ENCODE assay signal across 17 cellular contexts in the genomic region with DNA sequence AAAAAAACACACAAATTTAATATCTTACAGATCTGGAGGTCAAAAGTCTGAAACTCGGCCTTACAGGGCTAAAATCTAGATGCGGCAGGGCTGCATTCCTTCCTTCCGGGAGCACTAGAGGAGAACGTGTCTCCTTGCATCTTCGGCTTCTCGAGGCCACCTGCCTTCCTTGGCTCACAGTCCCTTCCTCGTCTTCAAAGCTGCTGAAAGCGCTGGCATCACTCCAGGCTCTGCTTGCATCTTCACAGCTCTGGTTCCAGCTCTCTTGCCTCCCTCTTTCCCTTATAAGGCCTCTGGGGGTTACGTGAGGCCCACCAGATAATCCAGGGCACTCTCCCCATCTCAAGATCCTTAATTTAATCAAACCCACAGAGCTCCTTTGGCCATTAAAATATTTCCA. TPM values are rescaled to one million over a fixed set of nuclear protein-coding genes. Genes with fewer than 3 reads are reported as not detected.
DNase-seq lines count a peak whose midpoint lies in the region; ATAC-seq and TF ChIP-seq lines count a peak whose summit lies in the region.
"Had no signal": no experiment of that assay in that cellular context is flagged by ENCODE, and none has a peak within 500 bp of the region (broad histone marks: within the 10 kb centered on the region; RNA-seq: fewer than 3 reads in every experiment).

No MANE protein-coding gene starts in this region.

- peaks cover 9% of the 10 kb centered on the region for H3K4me1 ChIP-seq in vagina
- H3K4me1 ChIP-seq: parathyroid adenoma had no signal

- H3K27me3 ChIP-seq in dorsolateral prefrontal cortex = no peaks in the 10 kb centered on the region
- H3K27me3 ChIP-seq in vagina = no peaks in the 10 kb centered on the region
- H3K27me3 ChIP-seq: spleen, stomach, uterus had no signal

- no peak for DNase-seq in stimulated activated naive CD8-positive, alpha-beta T cell treated with anti-CD3 and anti-CD28 coated beads, Interleukin-15, Interleukin-2, amounts not matched to agents 100 U/mL and 50 U/mL, for 24 hours
- DNase-seq in T-cell (no peak), dorsolateral prefrontal cortex (peak in 9 of 10 donors; percentile 29 to 76 (median 68)), vagina (ENCODE audit: extremely low spot score in 2 of 2) (no peak), NCI-H82 treated with DMSO at 0.1 percent for 48 hours (lab: John Stamatoyannopoulos, UW; ENCODE audit: unreplicated experiment) (no peak), chondrocyte (ENCODE audit: low spot score) (no peak), SHP77 treated with DMSO at 0.1 percent for 48 hours (lab: John Stamatoyannopoulos, UW) (no peak)
- DNase-seq: HFFc6, left cardiac atrium, mucosa of descending colon, NCI-H1048, SIG-M5, spleen, stomach, uterus had no signal

- H3K27ac ChIP-seq in dorsolateral prefrontal cortex = peak overlapping the region in 25 of 59 donors; percentile 6 to 93 (median 41)
- no peak overlapping the region for H3K27ac ChIP-seq in vagina
- H3K27ac ChIP-seq: parathyroid adenoma, stomach, uterus had no signal

- TF ChIP-seq CTCF in dorsolateral prefrontal cortex (IDR thresholded peaks at IDR 0.05 in 54 of 56, conservative IDR thresholded peaks at IDR 0.05 in 2 of 56; ENCODE audit: low read depth in 1 of 56, partially characterized antibody in 56 of 56) (no peak), vagina (IDR thresholded peaks at IDR 0.05) (no peak), chondrocyte (IDR thresholded peaks at IDR 0.05) (no peak)

- TF ChIP-seq POLR2A in vagina (IDR thresholded peaks at IDR 0.05) = no peak

- ATAC-seq in stimulated activated naive CD8-positive, alpha-beta T cell treated with anti-CD3 and anti-CD28 coated beads, Interleukin-15, Interleukin-2, amounts not matched to agents 100 U/mL and 50 U/mL, for 24 hours = no peak
- no peak for ATAC-seq in T-cell (replicated peaks in 1 of 4)
- ATAC-seq: left cardiac atrium, mucosa of descending colon had no signal

- CTCF ChIA-PET in T-cell (lab: Charles Lee) = interaction anchor here (0.6 to 0.9 kb wide), 4 partner anchors 9 to 94 kb away, joined by 3 read pairs; no protein-coding TSS in a partner anchor

- peaks cover 58% of the 10 kb centered on the region for H3K4me1 Mint-ChIP-seq in stimulated activated naive CD8-positive, alpha-beta T cell treated with anti-CD3 and anti-CD28 coated beads, Interleukin-15, Interleukin-2, amounts not matched to agents 100 ng/mL and 50 ng/mL, for 24 hours (ENCODE audit: low read depth)
- H3K4me1 Mint-ChIP-seq in T-cell = peaks cover 58 to 67% (median 58%) of the 10 kb centered on the region in 3 donors
- peaks cover 17% of the 10 kb centered on the region for H3K4me1 Mint-ChIP-seq in chondrocyte (ENCODE audit: low read depth)

- H3K4me3 ChIP-seq in dorsolateral prefrontal cortex = no peak overlapping the region
- no peak overlapping the region for H3K4me3 ChIP-seq in vagina
- H3K4me3 ChIP-seq: mucosa of descending colon, spleen, stomach, uterus had no signal

- no peaks in the 10 kb centered on the region for H3K9me3 ChIP-seq in vagina
- H3K9me3 ChIP-seq: mucosa of descending colon, spleen, stomach, uterus had no signal

- intact Hi-C loops in dorsolateral prefrontal cortex (cut with DNase I) = no loop called here
- intact Hi-C loops in vagina (cut with DNase I) = loop anchor here (10.0 kb wide), 1 partner anchor 90 kb away; no protein-coding TSS in a partner anchor

- peak overlapping the region; percentile 16 for H3K4me3 Mint-ChIP-seq in stimulated activated naive CD8-positive, alpha-beta T cell treated with anti-CD3 and anti-CD28 coated beads, Interleukin-15, Interleukin-2, amounts not matched to agents 100 ng/mL and 50 ng/mL, for 24 hours
- peak overlapping the region in 1 of 3 donors; percentile 84 for H3K4me3 Mint-ChIP-seq in T-cell
- no peak overlapping the region for H3K4me3 Mint-ChIP-seq in chondrocyte (ENCODE audit: unreplicated experiment)
- H3K4me3 Mint-ChIP-seq: HFFc6 had no signal

- no peaks in the 10 kb centered on the region for H3K27me3 Mint-ChIP-seq in stimulated activated naive CD8-positive, alpha-beta T cell treated with anti-CD3 and anti-CD28 coated beads, Interleukin-15, Interleukin-2, amounts not matched to agents 100 ng/mL and 50 ng/mL, for 24 hours
- H3K27me3 Mint-ChIP-seq in T-cell = no peaks in the 10 kb centered on the region
- H3K27me3 Mint-ChIP-seq in chondrocyte (ENCODE audit: low read depth) = no peaks in the 10 kb centered on the region

- no peaks in the 10 kb centered on the region for H3K9me3 Mint-ChIP-seq in stimulated activated naive CD8-positive, alpha-beta T cell treated with anti-CD3 and anti-CD28 coated beads, Interleukin-15, Interleukin-2, amounts not matched to agents 100 ng/mL and 50 ng/mL, for 24 hours
- H3K9me3 Mint-ChIP-seq in T-cell (no peaks in the 10 kb centered on the region), chondrocyte (ENCODE audit: low read depth) (no peaks in the 10 kb centered on the region)
- H3K9me3 Mint-ChIP-seq: HFFc6 had no signal

- POLR2A ChIA-PET in T-cell (lab: Charles Lee) = interaction anchor here in 1 of 2 donors (0.7 kb wide), 1 partner anchor 9 kb away, joined by 3 read pairs; no protein-coding TSS in a partner anchor

- H3K36me3 Mint-ChIP-seq in stimulated activated naive CD8-positive, alpha-beta T cell treated with anti-CD3 and anti-CD28 coated beads, Interleukin-15, Interleukin-2, amounts not matched to agents 100 ng/mL and 50 ng/mL, for 24 hours (ENCODE audit: low read depth) = peaks cover 32% of the 10 kb centered on the region
- peaks cover 25% of the 10 kb centered on the region for H3K36me3 Mint-ChIP-seq in T-cell
- peaks cover 9% of the 10 kb centered on the region for H3K36me3 Mint-ChIP-seq in chondrocyte (ENCODE audit: low read depth)

- peaks cover 0 to 6% of the 10 kb centered on the region in 2 donors for H3K36me3 ChIP-seq in vagina
- H3K36me3 ChIP-seq: uterus had no signal

- peak overlapping the region; percentile 61 for H3K27ac Mint-ChIP-seq in stimulated activated naive CD8-positive, alpha-beta T cell treated with anti-CD3 and anti-CD28 coated beads, Interleukin-15, Interleukin-2, amounts not matched to agents 100 ng/mL and 50 ng/mL, for 24 hours
- H3K27ac Mint-ChIP-seq in T-cell (peak overlapping the region; percentile 78 to 96), chondrocyte (ENCODE audit: unreplicated experiment) (no peak overlapping the region)
- H3K27ac Mint-ChIP-seq: HFFc6 had no signal

RNA-seq across cellular contexts. Expression of gene XRCC1, which starts 10.5 kb away (rescaled TPM):
- total RNA-seq in T-cell = 10 to 100 TPM; 31.7 to 37.8 (median 35.4) TPM
- total RNA-seq in dorsolateral prefrontal cortex = 10 to 100 TPM; 15.0 to 45.0 (median 30.4) TPM
- 20.9 TPM for total RNA-seq in vagina
- total RNA-seq in chondrocyte = 22.8 to 30.5 TPM (median 30.4 TPM) in 3 replicates

RNA-seq across cellular contexts. Expression of gene PINLYP, which starts 10.8 kb away (rescaled TPM):
- total RNA-seq in T-cell (1 to 10 TPM in 3 of 5 donors, under 1 TPM in 2; 0.28 to 2.5 (median 1.5) TPM), dorsolateral prefrontal cortex (10 to 100 TPM in 8 of 120 experiments, 1 to 10 TPM in 111, under 1 TPM in 1; 0.93 to 18.3 (median 5.7) TPM), vagina (8.8 TPM), chondrocyte (0.51 to 2.3 TPM (median 1.6 TPM) in 3 replicates)

RNA-seq across cellular contexts. Expression of gene IRGQ, which starts 31.1 kb away (rescaled TPM):
- 10 to 100 TPM; 17.5 to 30.2 (median 19.9) TPM for total RNA-seq in T-cell
- 10 to 100 TPM; 32.4 to 75.1 (median 53.9) TPM for total RNA-seq in dorsolateral prefrontal cortex
- 11.0 TPM for total RNA-seq in vagina
- total RNA-seq in chondrocyte = 40.0 to 43.1 TPM (median 41.7 TPM) in 3 replicates

RNA-seq across cellular contexts. Expression of gene ZNF576, which starts 31.6 kb away (rescaled TPM):
- total RNA-seq in T-cell (10 to 100 TPM in 3 of 5 donors, 1 to 10 TPM in 2; 5.4 to 19.6 (median 16.9) TPM), dorsolateral prefrontal cortex (10 to 100 TPM; 12.5 to 30.4 (median 22.2) TPM), vagina (21.9 TPM), chondrocyte (11.9 to 17.6 TPM (median 12.1 TPM) in 3 replicates)

RNA-seq across cellular contexts. Expression of gene ZNF575, which starts 31.8 kb away (rescaled TPM):
- 10 to 100 TPM in 1 of 5 donors, 1 to 10 TPM in 4; 3.4 to 12.7 (median 6.2) TPM for total RNA-seq in T-cell
- total RNA-seq in dorsolateral prefrontal cortex = 10 to 100 TPM in 21 of 120 experiments, 1 to 10 TPM in 99; 4.4 to 14.3 (median 8.2) TPM
- total RNA-seq in vagina = 2.9 TPM
- 4.1 to 6.0 TPM (median 5.1 TPM) in 3 replicates for total RNA-seq in chondrocyte

Comparison
In these comparisons a context has a peak if more than half of its experiments do, and no peak if none do; other contexts are left out.
1. DNase-seq: peak in dorsolateral prefrontal cortex (9 of 10); none in stimulated activated naive CD8-positive, alpha-beta T cell treated with anti-CD3 and anti-CD28 coated beads, Interleukin-15, Interleukin-2, amounts not matched to agents 100 U/mL and 50 U/mL, for 24 hours (single experiment), T-cell (0 of 34), vagina (0 of 2), NCI-H82 treated with DMSO at 0.1 percent for 48 hours (single experiment), chondrocyte (single experiment) and SHP77 treated with DMSO at 0.1 percent for 48 hours (single experiment).